Comparison of ENCODE assay signal across 1 cellular context in the genomic region with DNA sequence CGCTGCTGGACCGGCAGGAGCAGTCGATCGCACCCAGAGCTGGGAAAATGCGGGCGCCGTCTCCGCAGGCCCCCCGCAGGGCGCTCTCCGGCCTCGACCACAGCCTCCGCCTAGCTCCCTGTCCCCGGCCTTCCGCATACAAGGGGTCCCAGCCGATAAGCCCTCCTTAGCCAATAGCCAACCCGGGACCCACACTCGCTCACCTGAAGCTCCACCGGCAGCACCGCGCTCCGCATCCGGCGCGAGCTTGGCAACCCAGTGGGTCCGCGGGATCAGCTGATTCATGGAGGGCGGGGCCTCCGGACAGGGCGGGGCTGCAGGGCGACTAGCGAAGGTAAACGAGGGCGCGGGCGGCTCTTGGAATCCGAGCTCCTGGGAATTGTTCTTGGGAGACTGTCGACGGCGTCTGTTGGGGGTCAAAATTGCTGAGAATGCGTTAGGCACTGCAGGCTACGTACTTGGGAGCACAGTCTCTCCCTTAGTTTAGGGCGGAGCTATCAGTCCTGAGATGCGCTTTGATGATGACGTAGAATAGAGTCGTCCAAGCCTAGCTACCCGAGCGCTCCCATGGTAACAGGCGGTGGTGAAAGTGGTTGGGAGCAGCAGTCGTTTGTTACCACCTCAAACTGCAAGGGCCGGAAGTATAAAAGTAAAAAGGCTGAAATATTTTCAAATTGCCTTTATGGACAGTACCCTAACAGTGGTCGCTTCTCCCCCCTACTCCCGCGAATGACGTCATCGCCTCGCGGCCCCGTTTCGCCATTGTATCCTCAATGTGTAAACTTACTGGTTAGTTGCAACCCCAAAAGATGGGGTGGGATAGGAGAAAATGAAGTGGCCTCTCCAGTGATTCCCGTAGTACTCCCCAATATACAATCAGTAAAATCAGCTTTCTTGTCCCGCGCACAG.
TF ChIP-seq lines count a peak whose summit lies in the region.

Gene ALS2 (minus strand): TSS at position 260 of the 909 bp plus-strand sequence. CDS start 12,048 bp downstream, outside the sequence.

TF ChIP-seq in K562, 482 proteins besides CTCF, POLR2A, EP300 and RAD21 (continued from another document):
- TF ChIP-seq, protein P1, sequence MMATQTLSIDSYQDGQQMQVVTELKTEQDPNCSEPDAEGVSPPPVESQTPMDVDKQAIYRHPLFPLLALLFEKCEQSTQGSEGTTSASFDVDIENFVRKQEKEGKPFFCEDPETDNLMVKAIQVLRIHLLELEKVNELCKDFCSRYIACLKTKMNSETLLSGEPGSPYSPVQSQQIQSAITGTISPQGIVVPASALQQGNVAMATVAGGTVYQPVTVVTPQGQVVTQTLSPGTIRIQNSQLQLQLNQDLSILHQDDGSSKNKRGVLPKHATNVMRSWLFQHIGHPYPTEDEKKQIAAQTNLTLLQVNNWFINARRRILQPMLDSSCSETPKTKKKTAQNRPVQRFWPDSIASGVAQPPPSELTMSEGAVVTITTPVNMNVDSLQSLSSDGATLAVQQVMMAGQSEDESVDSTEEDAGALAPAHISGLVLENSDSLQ (IDR thresholded peaks at IDR 0.05): no peak
- TF ChIP-seq MEF2A (IDR thresholded peaks at IDR 0.05; ENCODE audit: control insufficient read depth, low read depth, low read length) (no peak), YY1 (IDR thresholded peaks at IDR 0.05; ENCODE audit: borderline replicate concordance in 1 of 3, control insufficient read depth in 1 of 3, extremely low read depth in 1 of 3, insufficient read depth in 3 of 3, insufficient read length in 1 of 3, insufficient replicate concordance in 2 of 3, low read depth in 1 of 3, low read length in 2 of 3) (peak in 2 of 3 experiments; percentile 19 to 48), ZNF639 (CRISPR knock-in tag; conservative IDR thresholded peaks at IDR 0.05 in 1 of 2, IDR thresholded peaks at IDR 0.05 in 1 of 2) (0 out of 4 replicates have a peak, but pooled peaks of 1 of the 2 experiments have one; percentile 31), HMGN3 (IDR thresholded peaks at IDR 0.05; ENCODE audit: borderline replicate concordance, extremely low read depth, insufficient read length, low read depth, low read length) (peak; percentile 59), CREB1 (IDR thresholded peaks at IDR 0.05) (peak; percentile 93), CREB1 (CRISPR knock-in tag; IDR thresholded peaks at IDR 0.05) (peak; percentile 91), MAFK (IDR thresholded peaks at IDR 0.05; ENCODE audit: low read length) (peak; percentile 39; the same call in 1 of the 2 replicates), TAF9B (IDR thresholded peaks at IDR 0.05; ENCODE audit: partially characterized antibody) (no peak), HCFC1 (IDR thresholded peaks at IDR 0.05; ENCODE audit: low read depth, low read length) (peak; percentile 71), ZBTB12 (CRISPR knock-in tag; IDR thresholded peaks at IDR 0.05) (peak; percentile 84), ZNF740 (CRISPR knock-in tag; IDR thresholded peaks at IDR 0.05) (no peak), ZNF740 (tag; IDR thresholded peaks at IDR 0.05) (no peak), ASH1L (IDR thresholded peaks at IDR 0.05; ENCODE audit: borderline replicate concordance, low read depth, partially characterized antibody) (no peak), ATF3 (IDR thresholded peaks at IDR 0.05) (peak; percentile 99), ATF3 (CRISPR knock-in tag; conservative IDR thresholded peaks at IDR 0.05) (0 out of 2 replicates have a peak, but pooled peaks have one; percentile 11), NFE2 (IDR thresholded peaks at IDR 0.05; ENCODE audit: low read depth) (peak; percentile 69), RAD51 (IDR thresholded peaks at IDR 0.05; ENCODE audit: borderline replicate concordance, low read depth) (peak; percentile 41; the same call in 1 of the 2 replicates), TRIM28 (IDR thresholded peaks at IDR 0.05) (no peak), CXXC5 (CRISPR knock-in tag; IDR thresholded peaks at IDR 0.05) (peak; percentile 59), EP400 (IDR thresholded peaks at IDR 0.05) (peak; percentile 22; the same call in 1 of the 2 replicates), USF2 (CRISPR knock-in tag; IDR thresholded peaks at IDR 0.05) (peak; percentile 67), IRF2 (CRISPR knock-in tag; IDR thresholded peaks at IDR 0.05) (no peak), FOSL1 (tag; conservative IDR thresholded peaks at IDR 0.05) (peak; percentile 34), ATF1 (CRISPR knock-in tag; IDR thresholded peaks at IDR 0.05) (no peak), ATF1 (tag; IDR thresholded peaks at IDR 0.05) (peak; percentile 98), MBD2 (IDR thresholded peaks at IDR 0.05; ENCODE audit: borderline replicate concordance, low read depth) (peak; percentile 57; the same call in 1 of the 2 replicates), ETV1 (tag; conservative IDR thresholded peaks at IDR 0.05; ENCODE audit: low read depth) (peak; percentile 42; the same call in 1 of the 2 replicates), RBM25 (IDR thresholded peaks at IDR 0.05; ENCODE audit: low read depth, low read length, severe bottlenecking) (no peak), SNAPC5 (CRISPR knock-in tag; IDR thresholded peaks at IDR 0.05) (no peak), ZNF408 (CRISPR knock-in tag; IDR thresholded peaks at IDR 0.05; ENCODE audit: low read depth) (no peak), PHF20 (IDR thresholded peaks at IDR 0.05; ENCODE audit: partially characterized antibody) (peak; percentile 84), NBN (IDR thresholded peaks at IDR 0.05; ENCODE audit: low read depth) (peak; percentile 24; the same call in 1 of the 2 replicates), TBL1XR1 (IDR thresholded peaks at IDR 0.05; ENCODE audit: low read length in 2 of 2) (peak in 1 of 2 experiments; percentile 51; a peak in 2 of 4 replicates), CREM (IDR thresholded peaks at IDR 0.05; ENCODE audit: low read depth) (peak; percentile 96), PHB2 (IDR thresholded peaks at IDR 0.05; ENCODE audit: low read depth) (no peak), ZNF79 (CRISPR knock-in tag; IDR thresholded peaks at IDR 0.05; ENCODE audit: low read depth) (no peak), ZNF316 (IDR thresholded peaks at IDR 0.05) (peak; percentile 89), BACH1 (tag; IDR thresholded peaks at IDR 0.05) (0 out of 2 replicates have a peak, but pooled peaks have one; percentile 28), DMBX1 (CRISPR knock-in tag; IDR thresholded peaks at IDR 0.05; ENCODE audit: borderline replicate concordance) (no peak), GTF2E2 (tag; IDR thresholded peaks at IDR 0.05) (no peak), MTA3 (IDR thresholded peaks at IDR 0.05; ENCODE audit: borderline replicate concordance) (peak; percentile 96; the same call in 1 of the 2 replicates), JUN (IDR thresholded peaks at IDR 0.05; ENCODE audit: borderline replicate concordance, low read depth, low read length) (peak; percentile 87), JUN (CRISPR knock-in tag; IDR thresholded peaks at IDR 0.05; ENCODE audit: borderline replicate concordance) (no peak), CSDE1 (IDR thresholded peaks at IDR 0.05) (peak in 1 of 2 experiments; percentile 61; a peak in 1 of 4 replicates)
- TF ChIP-seq, protein P2, sequence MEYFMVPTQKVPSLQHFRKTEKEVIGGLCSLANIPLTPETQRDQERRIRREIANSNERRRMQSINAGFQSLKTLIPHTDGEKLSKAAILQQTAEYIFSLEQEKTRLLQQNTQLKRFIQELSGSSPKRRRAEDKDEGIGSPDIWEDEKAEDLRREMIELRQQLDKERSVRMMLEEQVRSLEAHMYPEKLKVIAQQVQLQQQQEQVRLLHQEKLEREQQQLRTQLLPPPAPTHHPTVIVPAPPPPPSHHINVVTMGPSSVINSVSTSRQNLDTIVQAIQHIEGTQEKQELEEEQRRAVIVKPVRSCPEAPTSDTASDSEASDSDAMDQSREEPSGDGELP (CRISPR knock-in tag; IDR thresholded peaks at IDR 0.05; ENCODE audit: borderline replicate concordance): peak; percentile 99
- TF ChIP-seq, protein P3, sequence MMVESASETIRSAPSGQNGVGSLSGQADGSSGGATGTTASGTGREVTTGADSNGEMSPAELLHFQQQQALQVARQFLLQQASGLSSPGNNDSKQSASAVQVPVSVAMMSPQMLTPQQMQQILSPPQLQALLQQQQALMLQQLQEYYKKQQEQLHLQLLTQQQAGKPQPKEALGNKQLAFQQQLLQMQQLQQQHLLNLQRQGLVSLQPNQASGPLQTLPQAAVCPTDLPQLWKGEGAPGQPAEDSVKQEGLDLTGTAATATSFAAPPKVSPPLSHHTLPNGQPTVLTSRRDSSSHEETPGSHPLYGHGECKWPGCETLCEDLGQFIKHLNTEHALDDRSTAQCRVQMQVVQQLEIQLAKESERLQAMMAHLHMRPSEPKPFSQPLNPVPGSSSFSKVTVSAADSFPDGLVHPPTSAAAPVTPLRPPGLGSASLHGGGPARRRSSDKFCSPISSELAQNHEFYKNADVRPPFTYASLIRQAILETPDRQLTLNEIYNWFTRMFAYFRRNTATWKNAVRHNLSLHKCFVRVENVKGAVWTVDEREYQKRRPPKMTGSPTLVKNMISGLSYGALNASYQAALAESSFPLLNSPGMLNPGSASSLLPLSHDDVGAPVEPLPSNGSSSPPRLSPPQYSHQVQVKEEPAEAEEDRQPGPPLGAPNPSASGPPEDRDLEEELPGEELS (CRISPR knock-in tag; IDR thresholded peaks at IDR 0.05; ENCODE audit: borderline replicate concordance): no peak
- TF ChIP-seq, protein P4, sequence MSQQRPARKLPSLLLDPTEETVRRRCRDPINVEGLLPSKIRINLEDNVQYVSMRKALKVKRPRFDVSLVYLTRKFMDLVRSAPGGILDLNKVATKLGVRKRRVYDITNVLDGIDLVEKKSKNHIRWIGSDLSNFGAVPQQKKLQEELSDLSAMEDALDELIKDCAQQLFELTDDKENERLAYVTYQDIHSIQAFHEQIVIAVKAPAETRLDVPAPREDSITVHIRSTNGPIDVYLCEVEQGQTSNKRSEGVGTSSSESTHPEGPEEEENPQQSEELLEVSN (IDR thresholded peaks at IDR 0.05; ENCODE audit: borderline replicate concordance in 1 of 2, extremely low read depth in 1 of 2, insufficient read depth in 1 of 2, insufficient read length in 1 of 2, low read depth in 1 of 2, low read length in 1 of 2, poor library complexity in 1 of 2, severe bottlenecking in 1 of 2): peak in 1 of 2 experiments; percentile 5
